Comparison of ENCODE assay signal across 1 cellular context in the genomic region with DNA sequence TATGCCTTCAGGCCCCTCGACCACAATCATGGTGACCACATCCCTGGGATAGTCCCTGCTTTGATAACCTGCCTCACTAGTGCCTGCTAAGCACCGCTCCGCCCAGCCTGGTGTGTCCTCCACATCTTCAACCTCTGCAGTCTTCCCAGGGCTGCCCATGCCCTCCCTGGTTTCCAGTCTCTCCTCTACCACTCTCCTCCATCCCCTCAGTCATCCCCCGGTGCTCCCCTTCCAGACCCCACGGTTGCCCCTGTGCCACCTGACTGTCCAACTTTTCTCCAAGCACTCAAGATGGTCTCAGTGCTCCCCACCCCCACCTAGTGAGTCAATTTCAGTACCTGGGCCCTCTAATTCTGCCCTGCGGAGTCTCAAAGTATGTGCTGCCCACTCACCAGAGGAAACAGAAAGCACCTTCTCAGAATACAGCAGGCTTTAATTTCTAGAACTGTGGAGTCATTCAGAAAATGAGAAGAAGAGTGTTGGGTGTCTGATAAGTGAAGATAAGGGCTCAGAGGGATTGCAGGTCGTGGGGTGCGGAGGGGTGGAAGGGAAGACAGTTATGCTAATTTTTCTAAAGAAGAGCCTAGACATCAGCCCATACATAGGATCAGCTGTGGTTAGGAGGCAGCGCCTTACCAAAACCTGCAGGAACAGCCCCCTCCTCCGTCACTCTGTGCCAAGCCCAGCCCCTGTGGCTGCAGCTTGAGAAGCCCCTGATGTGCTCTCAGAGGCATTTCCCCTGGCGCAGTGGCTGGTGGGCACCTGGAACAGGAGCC.
TF ChIP-seq lines count a peak whose summit lies in the region.

No MANE protein-coding gene starts in this region.

TF ChIP-seq in GM12878, 131 proteins besides CTCF, POLR2A, EP300 and RAD21 (continued from another document and continues in another):
- TF ChIP-seq MYC (IDR thresholded peaks at IDR 0.05; ENCODE audit: insufficient read depth, insufficient read length, insufficient replicate concordance, low read length, severe bottlenecking) (no peak), SMARCA5 (IDR thresholded peaks at IDR 0.05) (peak; percentile 56; the same call in 1 of the 2 replicates), USF2 (IDR thresholded peaks at IDR 0.05; ENCODE audit: borderline replicate concordance, low read depth, low read length) (no peak), ZSCAN29 (IDR thresholded peaks at IDR 0.05) (no peak), ZNF24 (IDR thresholded peaks at IDR 0.05) (no peak), FOXK2 (IDR thresholded peaks at IDR 0.05) (no peak), HSF1 (IDR thresholded peaks at IDR 0.05; ENCODE audit: low read depth, low read length) (no peak), E2F4 (IDR thresholded peaks at IDR 0.05; ENCODE audit: low read depth, low read length) (no peak), PAX8 (IDR thresholded peaks at IDR 0.05) (no peak), SREBF2 (IDR thresholded peaks at IDR 0.05; ENCODE audit: low read length) (no peak), SIN3A (IDR thresholded peaks at IDR 0.05; ENCODE audit: low read depth, low read length) (no peak), RFX5 (IDR thresholded peaks at IDR 0.05; ENCODE audit: low read depth, low read length) (no peak), KAT2A (conservative IDR thresholded peaks at IDR 0.05; ENCODE audit: control insufficient read depth, low read depth, low read length) (no peak), CUX1 (IDR thresholded peaks at IDR 0.05; ENCODE audit: insufficient replicate concordance, low read depth, low read length) (no peak), RAD51 (IDR thresholded peaks at IDR 0.05) (peak; percentile 35; the same call in 1 of the 2 replicates), CBFB (IDR thresholded peaks at IDR 0.05; ENCODE audit: low read depth) (peak; percentile 68), HDAC2 (IDR thresholded peaks at IDR 0.05) (no peak), TBL1XR1 (IDR thresholded peaks at IDR 0.05; ENCODE audit: low read depth, low read length) (peak; percentile 44; the same call in 1 of the 2 replicates), SUPT20H (IDR thresholded peaks at IDR 0.05; ENCODE audit: borderline replicate concordance, control insufficient read depth, low read depth, low read length) (no peak), EZH2 (IDR thresholded peaks at IDR 0.05; ENCODE audit: borderline replicate concordance, control insufficient read depth, low read depth, low read length) (no peak), SRF (IDR thresholded peaks at IDR 0.05; ENCODE audit: low read depth in 2 of 2, low read length in 2 of 2) (no peak), SMAD1 (IDR thresholded peaks at IDR 0.05; ENCODE audit: low read depth, partially characterized antibody) (no peak), PML (IDR thresholded peaks at IDR 0.05; ENCODE audit: low read length) (no peak), BACH1 (IDR thresholded peaks at IDR 0.05; ENCODE audit: borderline replicate concordance) (peak; percentile 54; the same call in 1 of the 2 replicates)
- TF ChIP-seq, protein P1, sequence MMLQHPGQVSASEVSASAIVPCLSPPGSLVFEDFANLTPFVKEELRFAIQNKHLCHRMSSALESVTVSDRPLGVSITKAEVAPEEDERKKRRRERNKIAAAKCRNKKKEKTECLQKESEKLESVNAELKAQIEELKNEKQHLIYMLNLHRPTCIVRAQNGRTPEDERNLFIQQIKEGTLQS (IDR thresholded peaks at IDR 0.05; ENCODE audit: borderline replicate concordance, extremely low read depth, low read depth, low read length): no peak
- TF ChIP-seq, protein P2, sequence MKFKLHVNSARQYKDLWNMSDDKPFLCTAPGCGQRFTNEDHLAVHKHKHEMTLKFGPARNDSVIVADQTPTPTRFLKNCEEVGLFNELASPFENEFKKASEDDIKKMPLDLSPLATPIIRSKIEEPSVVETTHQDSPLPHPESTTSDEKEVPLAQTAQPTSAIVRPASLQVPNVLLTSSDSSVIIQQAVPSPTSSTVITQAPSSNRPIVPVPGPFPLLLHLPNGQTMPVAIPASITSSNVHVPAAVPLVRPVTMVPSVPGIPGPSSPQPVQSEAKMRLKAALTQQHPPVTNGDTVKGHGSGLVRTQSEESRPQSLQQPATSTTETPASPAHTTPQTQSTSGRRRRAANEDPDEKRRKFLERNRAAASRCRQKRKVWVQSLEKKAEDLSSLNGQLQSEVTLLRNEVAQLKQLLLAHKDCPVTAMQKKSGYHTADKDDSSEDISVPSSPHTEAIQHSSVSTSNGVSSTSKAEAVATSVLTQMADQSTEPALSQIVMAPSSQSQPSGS (IDR thresholded peaks at IDR 0.05; ENCODE audit: low read length): no peak
- TF ChIP-seq, protein P3, sequence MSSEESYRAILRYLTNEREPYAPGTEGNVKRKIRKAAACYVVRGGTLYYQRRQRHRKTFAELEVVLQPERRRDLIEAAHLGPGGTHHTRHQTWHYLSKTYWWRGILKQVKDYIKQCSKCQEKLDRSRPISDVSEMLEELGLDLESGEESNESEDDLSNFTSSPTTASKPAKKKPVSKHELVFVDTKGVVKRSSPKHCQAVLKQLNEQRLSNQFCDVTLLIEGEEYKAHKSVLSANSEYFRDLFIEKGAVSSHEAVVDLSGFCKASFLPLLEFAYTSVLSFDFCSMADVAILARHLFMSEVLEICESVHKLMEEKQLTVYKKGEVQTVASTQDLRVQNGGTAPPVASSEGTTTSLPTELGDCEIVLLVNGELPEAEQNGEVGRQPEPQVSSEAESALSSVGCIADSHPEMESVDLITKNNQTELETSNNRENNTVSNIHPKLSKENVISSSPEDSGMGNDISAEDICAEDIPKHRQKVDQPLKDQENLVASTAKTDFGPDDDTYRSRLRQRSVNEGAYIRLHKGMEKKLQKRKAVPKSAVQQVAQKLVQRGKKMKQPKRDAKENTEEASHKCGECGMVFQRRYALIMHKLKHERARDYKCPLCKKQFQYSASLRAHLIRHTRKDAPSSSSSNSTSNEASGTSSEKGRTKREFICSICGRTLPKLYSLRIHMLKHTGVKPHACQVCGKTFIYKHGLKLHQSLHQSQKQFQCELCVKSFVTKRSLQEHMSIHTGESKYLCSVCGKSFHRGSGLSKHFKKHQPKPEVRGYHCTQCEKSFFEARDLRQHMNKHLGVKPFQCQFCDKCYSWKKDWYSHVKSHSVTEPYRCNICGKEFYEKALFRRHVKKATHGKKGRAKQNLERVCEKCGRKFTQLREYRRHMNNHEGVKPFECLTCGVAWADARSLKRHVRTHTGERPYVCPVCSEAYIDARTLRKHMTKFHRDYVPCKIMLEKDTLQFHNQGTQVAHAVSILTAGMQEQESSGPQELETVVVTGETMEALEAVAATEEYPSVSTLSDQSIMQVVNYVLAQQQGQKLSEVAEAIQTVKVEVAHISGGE (CRISPR knock-in tag; IDR thresholded peaks at IDR 0.05): no peak
- TF ChIP-seq, protein P4, sequence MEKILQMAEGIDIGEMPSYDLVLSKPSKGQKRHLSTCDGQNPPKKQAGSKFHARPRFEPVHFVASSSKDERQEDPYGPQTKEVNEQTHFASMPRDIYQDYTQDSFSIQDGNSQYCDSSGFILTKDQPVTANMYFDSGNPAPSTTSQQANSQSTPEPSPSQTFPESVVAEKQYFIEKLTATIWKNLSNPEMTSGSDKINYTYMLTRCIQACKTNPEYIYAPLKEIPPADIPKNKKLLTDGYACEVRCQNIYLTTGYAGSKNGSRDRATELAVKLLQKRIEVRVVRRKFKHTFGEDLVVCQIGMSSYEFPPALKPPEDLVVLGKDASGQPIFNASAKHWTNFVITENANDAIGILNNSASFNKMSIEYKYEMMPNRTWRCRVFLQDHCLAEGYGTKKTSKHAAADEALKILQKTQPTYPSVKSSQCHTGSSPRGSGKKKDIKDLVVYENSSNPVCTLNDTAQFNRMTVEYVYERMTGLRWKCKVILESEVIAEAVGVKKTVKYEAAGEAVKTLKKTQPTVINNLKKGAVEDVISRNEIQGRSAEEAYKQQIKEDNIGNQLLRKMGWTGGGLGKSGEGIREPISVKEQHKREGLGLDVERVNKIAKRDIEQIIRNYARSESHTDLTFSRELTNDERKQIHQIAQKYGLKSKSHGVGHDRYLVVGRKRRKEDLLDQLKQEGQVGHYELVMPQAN (conservative IDR thresholded peaks at IDR 0.05): 0 out of 2 replicates have a peak, but pooled peaks have one; percentile 19
- TF ChIP-seq, protein P5, sequence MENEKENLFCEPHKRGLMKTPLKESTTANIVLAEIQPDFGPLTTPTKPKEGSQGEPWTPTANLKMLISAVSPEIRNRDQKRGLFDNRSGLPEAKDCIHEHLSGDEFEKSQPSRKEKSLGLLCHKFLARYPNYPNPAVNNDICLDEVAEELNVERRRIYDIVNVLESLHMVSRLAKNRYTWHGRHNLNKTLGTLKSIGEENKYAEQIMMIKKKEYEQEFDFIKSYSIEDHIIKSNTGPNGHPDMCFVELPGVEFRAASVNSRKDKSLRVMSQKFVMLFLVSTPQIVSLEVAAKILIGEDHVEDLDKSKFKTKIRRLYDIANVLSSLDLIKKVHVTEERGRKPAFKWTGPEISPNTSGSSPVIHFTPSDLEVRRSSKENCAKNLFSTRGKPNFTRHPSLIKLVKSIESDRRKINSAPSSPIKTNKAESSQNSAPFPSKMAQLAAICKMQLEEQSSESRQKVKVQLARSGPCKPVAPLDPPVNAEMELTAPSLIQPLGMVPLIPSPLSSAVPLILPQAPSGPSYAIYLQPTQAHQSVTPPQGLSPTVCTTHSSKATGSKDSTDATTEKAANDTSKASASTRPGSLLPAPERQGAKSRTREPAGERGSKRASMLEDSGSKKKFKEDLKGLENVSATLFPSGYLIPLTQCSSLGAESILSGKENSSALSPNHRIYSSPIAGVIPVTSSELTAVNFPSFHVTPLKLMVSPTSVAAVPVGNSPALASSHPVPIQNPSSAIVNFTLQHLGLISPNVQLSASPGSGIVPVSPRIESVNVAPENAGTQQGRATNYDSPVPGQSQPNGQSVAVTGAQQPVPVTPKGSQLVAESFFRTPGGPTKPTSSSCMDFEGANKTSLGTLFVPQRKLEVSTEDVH (IDR thresholded peaks at IDR 0.05; ENCODE audit: low read depth, partially characterized antibody): peak; percentile 51
- TF ChIP-seq, protein P6, sequence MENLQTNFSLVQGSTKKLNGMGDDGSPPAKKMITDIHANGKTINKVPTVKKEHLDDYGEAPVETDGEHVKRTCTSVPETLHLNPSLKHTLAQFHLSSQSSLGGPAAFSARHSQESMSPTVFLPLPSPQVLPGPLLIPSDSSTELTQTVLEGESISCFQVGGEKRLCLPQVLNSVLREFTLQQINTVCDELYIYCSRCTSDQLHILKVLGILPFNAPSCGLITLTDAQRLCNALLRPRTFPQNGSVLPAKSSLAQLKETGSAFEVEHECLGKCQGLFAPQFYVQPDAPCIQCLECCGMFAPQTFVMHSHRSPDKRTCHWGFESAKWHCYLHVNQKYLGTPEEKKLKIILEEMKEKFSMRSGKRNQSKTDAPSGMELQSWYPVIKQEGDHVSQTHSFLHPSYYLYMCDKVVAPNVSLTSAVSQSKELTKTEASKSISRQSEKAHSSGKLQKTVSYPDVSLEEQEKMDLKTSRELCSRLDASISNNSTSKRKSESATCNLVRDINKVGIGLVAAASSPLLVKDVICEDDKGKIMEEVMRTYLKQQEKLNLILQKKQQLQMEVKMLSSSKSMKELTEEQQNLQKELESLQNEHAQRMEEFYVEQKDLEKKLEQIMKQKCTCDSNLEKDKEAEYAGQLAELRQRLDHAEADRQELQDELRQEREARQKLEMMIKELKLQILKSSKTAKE (IDR thresholded peaks at IDR 0.05; ENCODE audit: low read depth, poor library complexity, severe bottlenecking): peak; percentile 88
